8 cellular contexts compared by ENCODE assay signal in the genomic region with DNA sequence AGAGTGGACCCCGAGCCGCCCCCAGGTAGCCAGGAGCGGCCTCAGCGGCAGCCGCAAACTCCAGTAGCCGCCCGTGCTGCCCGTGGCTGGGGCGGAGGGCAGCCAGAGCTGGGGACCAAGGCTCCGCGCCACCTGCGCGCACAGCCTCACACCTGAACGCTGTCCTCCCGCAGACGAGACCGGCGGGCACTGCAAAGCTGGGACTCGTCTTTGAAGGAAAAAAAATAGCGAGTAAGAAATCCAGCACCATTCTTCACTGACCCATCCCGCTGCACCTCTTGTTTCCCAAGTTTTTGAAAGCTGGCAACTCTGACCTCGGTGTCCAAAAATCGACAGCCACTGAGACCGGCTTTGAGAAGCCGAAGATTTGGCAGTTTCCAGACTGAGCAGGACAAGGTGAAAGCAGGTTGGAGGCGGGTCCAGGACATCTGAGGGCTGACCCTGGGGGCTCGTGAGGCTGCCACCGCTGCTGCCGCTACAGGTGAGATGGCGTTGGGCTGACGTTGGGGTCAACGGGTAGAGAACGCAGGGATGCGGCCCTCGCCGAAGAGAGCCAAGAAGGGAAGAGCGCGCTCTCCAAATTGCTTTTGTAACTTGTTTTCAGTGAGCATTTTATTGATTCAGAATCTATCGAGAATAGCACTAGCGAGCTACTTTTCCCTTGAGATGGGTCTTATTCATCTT. TPM values are rescaled to one million over a fixed set of nuclear protein-coding genes. Genes with fewer than 3 reads are reported as not detected.
A peak's percentile ranks its signal among the peaks of the same experiment; 100 is the strongest.
DNase-seq lines count a peak whose midpoint lies in the region; ATAC-seq, FAIRE-seq and TF ChIP-seq lines count a peak whose summit lies in the region.

No MANE protein-coding gene starts in this region.

- TF ChIP-seq EP300 in suprapubic skin (IDR thresholded peaks at IDR 0.05), result no peak

- FAIRE-seq in bronchial epithelial cell (lab: Jason Lieb, UNC), result no peak

- no peak for TF ChIP-seq CTCF in HEK293 (tag by site-specific recombination; IDR thresholded peaks at IDR 0.05)
- TF ChIP-seq CTCF in bronchial epithelial cell (IDR thresholded peaks at IDR 0.05; ENCODE audit: insufficient read depth, low read length, severe bottlenecking), result no peak
- no peak for TF ChIP-seq CTCF in lung (IDR thresholded peaks at IDR 0.05; ENCODE audit: control extremely low read depth, extremely low read depth)
- TF ChIP-seq CTCF in suprapubic skin (IDR thresholded peaks at IDR 0.05), result no peak

- H3K36me3 ChIP-seq in HEK293 (ENCODE audit: control insufficient read depth in 2 of 2, insufficient read depth in 1 of 2, low read length in 2 of 2) (peaks cover 0 to 12% of the 10 kb centered on the region in 2 experiments; a peak in 1 of 3 replicates), NT2/D1 (ENCODE audit: insufficient read depth, insufficient read length, low read length) (no peaks in the 10 kb centered on the region), bronchial epithelial cell (ENCODE audit: control insufficient read depth, insufficient read depth, low read length) (peaks cover 1% of the 10 kb centered on the region), lung (ENCODE audit: control insufficient read depth in 2 of 2, insufficient read depth in 2 of 2, low read length in 2 of 2) (peaks cover 0 to 2% of the 10 kb centered on the region in 2 donors), suprapubic skin (no peaks in the 10 kb centered on the region)

- 0 to 2% methylated on average over 40 of the region's 40 CpGs for WGBS in lung, 2 donors
- WGBS in suprapubic skin, result 0% methylated on average over 25 of the region's 40 CpGs

- H3K4me1 ChIP-seq in HEK293 (ENCODE audit: control insufficient read depth, insufficient read depth, low read length), result peaks cover 31% of the 10 kb centered on the region
- no peaks in the 10 kb centered on the region for H3K4me1 ChIP-seq in NT2/D1 (ENCODE audit: insufficient read depth, insufficient read length)
- peaks cover 0 to 9% of the 10 kb centered on the region in 2 donors for H3K4me1 ChIP-seq in lung (ENCODE audit: control insufficient read depth in 2 of 2, insufficient read depth in 2 of 2, low read length in 2 of 2)
- peaks cover 74% of the 10 kb centered on the region for H3K4me1 ChIP-seq in suprapubic skin

- peaks cover 50% of the 10 kb centered on the region for H3K27me3 ChIP-seq in NT2/D1 (ENCODE audit: insufficient read depth, insufficient read length)
- no peaks in the 10 kb centered on the region for H3K27me3 ChIP-seq in bronchial epithelial cell (ENCODE audit: control insufficient read depth, insufficient read depth, low read length)
- H3K27me3 ChIP-seq in lung (ENCODE audit: control insufficient read depth, insufficient read depth), result no peaks in the 10 kb centered on the region
- H3K27me3 ChIP-seq in suprapubic skin, result no peaks in the 10 kb centered on the region

- no peaks in the 10 kb centered on the region for H3K9me3 ChIP-seq in HEK293 (ENCODE audit: control insufficient read depth, insufficient read depth, low read depth, low read length)
- H3K9me3 ChIP-seq in NT2/D1 (ENCODE audit: insufficient read depth, low read length), result no peaks in the 10 kb centered on the region
- no peaks in the 10 kb centered on the region for H3K9me3 ChIP-seq in lung (ENCODE audit: control insufficient read depth in 2 of 2, insufficient read depth in 1 of 2, low read length in 1 of 2)
- no peaks in the 10 kb centered on the region for H3K9me3 ChIP-seq in suprapubic skin

- H3K4me3 ChIP-seq in HEK293 (ENCODE audit: low read depth, low read length) (peak overlapping the region; percentile 86), NT2/D1 (ENCODE audit: insufficient read length, low read depth) (peak overlapping the region; percentile 49), bronchial epithelial cell (ENCODE audit: low read depth, low read length) (peak overlapping the region; percentile 71), lung (peak overlapping the region; percentile 66), suprapubic skin (peak overlapping the region; percentile 88)

- TF ChIP-seq POLR2A in suprapubic skin (IDR thresholded peaks at IDR 0.05), result no peak

- peak overlapping the region; percentile 63; the same call in 1 of the 2 replicates for H3K27ac ChIP-seq in HEK293 (ENCODE audit: extremely low read depth, low read depth, low read length)
- H3K27ac ChIP-seq in lung (ENCODE audit: low read depth in 1 of 2, low read length in 1 of 2), result peak overlapping the region; percentile 75
- H3K27ac ChIP-seq in suprapubic skin, result peak overlapping the region; percentile 95

- peak overlapping the region; percentile 66 for H3K9ac ChIP-seq in NT2/D1 (ENCODE audit: insufficient read length, low read depth)

- no peak for DNase-seq in NT2/D1 (ENCODE audit: low read depth, low spot score)
- no peak for DNase-seq in bronchial epithelial cell (ENCODE audit: low read depth)
- DNase-seq in lung (ENCODE audit: low spot score), result peak; percentile 33
- peak in 1 of 2 donors; percentile 74 for DNase-seq in suprapubic skin (ENCODE audit: low spot score in 2 of 2)
- no peak for DNase-seq in DMS114 treated with DMSO at 0.1 percent for 48 hours (lab: John Stamatoyannopoulos, UW; ENCODE audit: unreplicated experiment)
- DNase-seq in AML-193 (lab: John Stamatoyannopoulos, UW), result no peak

- CTCF ChIA-PET in HEK293 (lab: Yijun Ruan, JAX), result interaction anchor here (0.6 to 1.6 kb wide), 4 partner anchors 9 to 1903 kb away, joined by 3 to 5 read pairs (median 4); no protein-coding TSS in a partner anchor

- POLR2A ChIA-PET in HEK293 (lab: Yijun Ruan, JAX), result interaction anchor here (0.6 to 2.1 kb wide), 12 partner anchors 9 to 1304 kb away, joined by 3 to 4 read pairs (median 3); a partner anchor contains a TSS

- ATAC-seq in GM18498 (IDR thresholded peaks at IDR 0.05; ENCODE audit: unreplicated experiment), result peak; percentile 35
- ATAC-seq in lung (ENCODE audit: insufficient read depth, low FRiP score), result peak; percentile 7

TF ChIP-seq in HEK293, 187 proteins besides CTCF, POLR2A, EP300 and RAD21 (continues in another document):
- TF ChIP-seq FEZF1 (tag by site-specific recombination; IDR thresholded peaks at IDR 0.05) (no peak), YY1 (tag by site-specific recombination; IDR thresholded peaks at IDR 0.05) (no peak), GLIS1 (tag by site-specific recombination; IDR thresholded peaks at IDR 0.05) (no peak), ZBTB17 (tag by site-specific recombination; IDR thresholded peaks at IDR 0.05) (peak; percentile 76; the same call in 1 of the 2 replicates), ZSCAN23 (tag by site-specific recombination; IDR thresholded peaks at IDR 0.05) (no peak), SP2 (tag by site-specific recombination; IDR thresholded peaks at IDR 0.05) (no peak)
- TF ChIP-seq, protein P1, sequence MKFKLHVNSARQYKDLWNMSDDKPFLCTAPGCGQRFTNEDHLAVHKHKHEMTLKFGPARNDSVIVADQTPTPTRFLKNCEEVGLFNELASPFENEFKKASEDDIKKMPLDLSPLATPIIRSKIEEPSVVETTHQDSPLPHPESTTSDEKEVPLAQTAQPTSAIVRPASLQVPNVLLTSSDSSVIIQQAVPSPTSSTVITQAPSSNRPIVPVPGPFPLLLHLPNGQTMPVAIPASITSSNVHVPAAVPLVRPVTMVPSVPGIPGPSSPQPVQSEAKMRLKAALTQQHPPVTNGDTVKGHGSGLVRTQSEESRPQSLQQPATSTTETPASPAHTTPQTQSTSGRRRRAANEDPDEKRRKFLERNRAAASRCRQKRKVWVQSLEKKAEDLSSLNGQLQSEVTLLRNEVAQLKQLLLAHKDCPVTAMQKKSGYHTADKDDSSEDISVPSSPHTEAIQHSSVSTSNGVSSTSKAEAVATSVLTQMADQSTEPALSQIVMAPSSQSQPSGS (tag by site-specific recombination; IDR thresholded peaks at IDR 0.05; ENCODE audit: low read depth), result no peak
- TF ChIP-seq, protein P2, sequence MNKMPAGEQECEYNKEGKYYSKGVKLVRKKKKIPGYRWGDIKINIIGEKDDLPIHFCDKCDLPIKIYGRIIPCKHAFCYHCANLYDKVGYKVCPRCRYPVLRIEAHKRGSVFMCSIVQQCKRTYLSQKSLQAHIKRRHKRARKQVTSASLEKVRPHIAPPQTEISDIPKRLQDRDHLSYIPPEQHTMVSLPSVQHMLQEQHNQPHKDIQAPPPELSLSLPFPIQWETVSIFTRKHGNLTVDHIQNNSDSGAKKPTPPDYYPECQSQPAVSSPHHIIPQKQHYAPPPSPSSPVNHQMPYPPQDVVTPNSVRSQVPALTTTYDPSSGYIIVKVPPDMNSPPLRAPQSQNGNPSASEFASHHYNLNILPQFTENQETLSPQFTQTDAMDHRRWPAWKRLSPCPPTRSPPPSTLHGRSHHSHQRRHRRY (tag by site-specific recombination; IDR thresholded peaks at IDR 0.05), result no peak
- TF ChIP-seq, protein P3, sequence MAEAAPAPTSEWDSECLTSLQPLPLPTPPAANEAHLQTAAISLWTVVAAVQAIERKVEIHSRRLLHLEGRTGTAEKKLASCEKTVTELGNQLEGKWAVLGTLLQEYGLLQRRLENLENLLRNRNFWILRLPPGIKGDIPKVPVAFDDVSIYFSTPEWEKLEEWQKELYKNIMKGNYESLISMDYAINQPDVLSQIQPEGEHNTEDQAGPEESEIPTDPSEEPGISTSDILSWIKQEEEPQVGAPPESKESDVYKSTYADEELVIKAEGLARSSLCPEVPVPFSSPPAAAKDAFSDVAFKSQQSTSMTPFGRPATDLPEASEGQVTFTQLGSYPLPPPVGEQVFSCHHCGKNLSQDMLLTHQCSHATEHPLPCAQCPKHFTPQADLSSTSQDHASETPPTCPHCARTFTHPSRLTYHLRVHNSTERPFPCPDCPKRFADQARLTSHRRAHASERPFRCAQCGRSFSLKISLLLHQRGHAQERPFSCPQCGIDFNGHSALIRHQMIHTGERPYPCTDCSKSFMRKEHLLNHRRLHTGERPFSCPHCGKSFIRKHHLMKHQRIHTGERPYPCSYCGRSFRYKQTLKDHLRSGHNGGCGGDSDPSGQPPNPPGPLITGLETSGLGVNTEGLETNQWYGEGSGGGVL (tag by site-specific recombination; IDR thresholded peaks at IDR 0.05), result no peak
- TF ChIP-seq, protein P4, sequence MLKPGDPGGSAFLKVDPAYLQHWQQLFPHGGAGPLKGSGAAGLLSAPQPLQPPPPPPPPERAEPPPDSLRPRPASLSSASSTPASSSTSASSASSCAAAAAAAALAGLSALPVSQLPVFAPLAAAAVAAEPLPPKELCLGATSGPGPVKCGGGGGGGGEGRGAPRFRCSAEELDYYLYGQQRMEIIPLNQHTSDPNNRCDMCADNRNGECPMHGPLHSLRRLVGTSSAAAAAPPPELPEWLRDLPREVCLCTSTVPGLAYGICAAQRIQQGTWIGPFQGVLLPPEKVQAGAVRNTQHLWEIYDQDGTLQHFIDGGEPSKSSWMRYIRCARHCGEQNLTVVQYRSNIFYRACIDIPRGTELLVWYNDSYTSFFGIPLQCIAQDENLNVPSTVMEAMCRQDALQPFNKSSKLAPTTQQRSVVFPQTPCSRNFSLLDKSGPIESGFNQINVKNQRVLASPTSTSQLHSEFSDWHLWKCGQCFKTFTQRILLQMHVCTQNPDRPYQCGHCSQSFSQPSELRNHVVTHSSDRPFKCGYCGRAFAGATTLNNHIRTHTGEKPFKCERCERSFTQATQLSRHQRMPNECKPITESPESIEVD (tag by site-specific recombination; IDR thresholded peaks at IDR 0.05), result no peak

RNA-seq across cellular contexts. Expression of a gene that starts 0.4 kb away (rescaled TPM):
- total RNA-seq in bronchial epithelial cell, result 6.1 and 8.7 TPM in 2 replicates
- total RNA-seq in lung, result 10 to 100 TPM; 25.5 to 33.6 TPM
- 10 to 100 TPM in 1 of 2 donors, 1 to 10 TPM in 1; 3.9 to 32.7 TPM for polyA plus RNA-seq in lung
- 10 to 100 TPM; 18.7 to 44.7 (median 28.8) TPM for total RNA-seq in suprapubic skin
